ENCODE assay signal across 8 cellular contexts in the genomic region with DNA sequence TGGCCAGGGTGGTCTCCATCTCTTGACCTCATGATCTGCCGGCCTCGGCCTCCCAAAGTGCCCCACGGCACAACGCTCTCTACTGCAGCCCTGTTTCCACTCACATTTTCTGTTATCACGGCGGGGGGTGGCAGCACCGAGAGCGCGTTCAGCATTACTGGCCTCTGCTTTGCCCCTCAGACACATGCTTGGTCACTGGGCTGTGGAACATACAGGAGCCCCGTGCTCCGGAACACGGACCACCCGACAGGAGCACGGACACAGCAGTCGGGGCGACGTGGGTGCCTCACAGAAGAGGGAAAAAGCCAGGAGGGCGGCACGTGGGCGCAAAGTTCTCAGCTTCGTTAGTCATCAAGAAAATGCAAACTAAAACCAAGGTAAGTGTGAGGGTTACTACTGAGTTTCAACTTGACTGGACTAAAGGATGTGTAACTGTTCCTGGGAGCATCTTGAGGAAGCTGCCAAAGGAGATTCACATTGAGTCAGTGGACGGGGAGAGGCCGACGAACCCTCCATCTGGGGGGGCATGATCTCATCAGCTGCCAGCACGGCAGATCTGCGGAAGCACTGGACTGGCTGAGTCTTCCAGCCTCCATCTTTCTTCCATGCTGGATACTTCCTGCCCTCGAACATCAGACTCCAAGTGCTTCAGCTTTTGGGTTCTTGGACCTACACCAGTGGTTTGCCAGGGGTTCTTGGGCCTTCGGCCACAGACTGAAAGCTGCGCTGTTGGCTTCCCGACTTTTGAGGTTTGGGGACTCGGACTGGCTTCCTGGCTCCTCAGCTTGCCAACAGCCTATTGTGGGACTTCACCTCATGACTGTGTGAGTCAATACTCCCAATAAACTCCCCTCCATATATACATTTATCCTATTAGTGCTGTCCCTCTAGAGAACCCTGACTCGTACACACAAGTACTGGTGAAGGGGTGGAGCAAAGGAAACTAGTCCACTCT.
DNase-seq lines count a peak whose midpoint lies in the region; ATAC-seq and TF ChIP-seq lines count a peak whose summit lies in the region.

No MANE protein-coding gene starts in this region.

- peak; percentile 48 for ATAC-seq in HG02870 (IDR thresholded peaks at IDR 0.05; ENCODE audit: unreplicated experiment)
- ATAC-seq in left lung = no peak
- no peak for ATAC-seq in omental fat pad (ENCODE audit: low FRiP score)

- H3K36me3 ChIP-seq in left lung = no peaks in the 10 kb centered on the region
- H3K36me3 ChIP-seq in subcutaneous abdominal adipose tissue (ENCODE audit: control insufficient read depth in 5 of 5, insufficient read depth in 5 of 5, low read length in 5 of 5) = no peaks in the 10 kb centered on the region

- DNase-seq in GM03348 (ENCODE audit: low spot score) (peak; percentile 77), left lung (peak; percentile 22 to 57), iPS-NIHi7 (ENCODE audit: extremely low spot score) (no peak), HK-2 (ENCODE audit: unreplicated experiment) (no peak), omental fat pad (ENCODE audit: low spot score) (no peak)
- peak; percentile 82 to 84 for DNase-seq in activated T-cell treated with anti-CD3 and anti-CD28 coated beads, Interleukin-2, amount 50 U/mL, for 48 hours

- H3K9me3 ChIP-seq in left lung = no peaks in the 10 kb centered on the region
- H3K9me3 ChIP-seq in subcutaneous abdominal adipose tissue (ENCODE audit: control insufficient read depth in 5 of 5, low read length in 5 of 5) = no peaks in the 10 kb centered on the region

- no peak overlapping the region for H3K9ac ChIP-seq in subcutaneous abdominal adipose tissue (ENCODE audit: low read length in 5 of 5)

- H3K4me3 ChIP-seq in left lung (no peak overlapping the region), subcutaneous abdominal adipose tissue (ENCODE audit: low read depth in 1 of 5, low read length in 5 of 5) (no peak overlapping the region)

- peak overlapping the region in 1 of 2 donors; percentile 81 for H3K27ac ChIP-seq in left lung
- H3K27ac ChIP-seq in subcutaneous abdominal adipose tissue (ENCODE audit: low read depth, low read length) = peak overlapping the region; percentile 66

- intact Hi-C loops in left lung (cut with DNase I) = no loop called here

- TF ChIP-seq CTCF in left lung (IDR thresholded peaks at IDR 0.05) = no peak
- TF ChIP-seq CTCF in omental fat pad (IDR thresholded peaks at IDR 0.05) = no peak

- H3K4me1 ChIP-seq in left lung (peaks cover 40 to 88% of the 10 kb centered on the region in 2 donors), subcutaneous abdominal adipose tissue (ENCODE audit: control insufficient read depth in 5 of 5, insufficient read depth in 5 of 5, low read length in 5 of 5) (peaks cover 22 to 76% (median 63%) of the 10 kb centered on the region in 5 donors)

- H3K27me3 ChIP-seq in left lung = no peaks in the 10 kb centered on the region
- H3K27me3 ChIP-seq in subcutaneous abdominal adipose tissue (ENCODE audit: control insufficient read depth in 5 of 5, insufficient read depth in 4 of 5, low read length in 5 of 5) = no peaks in the 10 kb centered on the region

Comparison
In these comparisons a context has a peak if more than half of its experiments do, and no peak if none do; other contexts are left out.
1. DNase-seq: peak in GM03348 (single experiment), activated T-cell treated with anti-CD3 and anti-CD28 coated beads, Interleukin-2, amount 50 U/mL, for 48 hours (2 of 2) and left lung (2 of 2); none in iPS-NIHi7 (single experiment), HK-2 (single experiment) and omental fat pad (single experiment).